10 cellular contexts compared by ENCODE assay signal in the genomic region with DNA sequence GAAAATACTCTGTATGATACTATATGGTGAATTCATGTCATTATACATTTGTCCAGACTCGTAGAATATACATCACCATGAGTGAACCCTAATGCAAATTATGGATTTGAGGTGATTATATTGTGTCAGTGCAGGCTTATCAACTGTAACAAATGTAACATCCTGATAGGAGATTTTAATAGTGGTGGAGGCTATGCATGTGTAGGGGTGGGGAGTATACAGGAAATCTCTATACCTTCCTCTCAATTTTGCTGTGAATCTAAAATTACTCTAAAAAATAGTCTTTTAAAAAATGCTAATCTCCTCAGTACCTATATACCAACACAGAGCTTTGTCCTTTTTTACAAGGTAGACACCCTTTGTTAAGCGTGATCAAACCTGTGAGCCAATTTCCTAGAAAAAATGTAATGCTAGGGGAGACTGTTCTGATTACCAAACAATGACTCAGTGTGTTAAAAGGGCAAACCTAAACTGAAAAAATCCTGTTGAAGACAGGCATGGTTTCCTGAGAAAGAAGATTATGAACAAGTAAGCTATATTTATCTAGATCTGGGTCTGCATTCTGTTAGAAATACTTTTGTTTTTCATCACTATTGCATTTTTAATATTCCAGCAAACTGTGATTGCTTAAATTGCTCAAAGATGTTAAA.
A peak's percentile ranks its signal among the peaks of the same experiment; 100 is the strongest.
DNase-seq lines count a peak whose midpoint lies in the region; ATAC-seq, FAIRE-seq and TF ChIP-seq lines count a peak whose summit lies in the region.
"Had no signal": no experiment of that assay in that cellular context is flagged by ENCODE, and none has a peak within 500 bp of the region (broad histone marks: within the 10 kb centered on the region; RNA-seq: fewer than 3 reads in every experiment).

No MANE protein-coding gene starts in this region.

- ATAC-seq in activated CD8-positive, alpha-beta T cell treated with anti-CD3 and anti-CD28 coated beads for 36 hours, result peak; percentile 90
- ATAC-seq in foreskin keratinocyte, result peak; percentile 94
- ATAC-seq in upper lobe of right lung, result no peak

- H3K27ac ChIP-seq in foreskin keratinocyte, result no peak overlapping the region
- no peak overlapping the region for H3K27ac ChIP-seq in upper lobe of right lung
- H3K27ac ChIP-seq: lower lobe of right lung had no signal

- CTCF ChIA-PET in activated CD8-positive, alpha-beta T cell treated with anti-CD3 and anti-CD28 coated beads for 36 hours (lab: Charles Lee), result no interaction called here

- no peak overlapping the region for H3K4me3 Mint-ChIP-seq in activated CD8-positive, alpha-beta T cell treated with anti-CD3 and anti-CD28 coated beads for 36 hours

- H3K36me3 ChIP-seq in upper lobe of right lung, result no peaks in the 10 kb centered on the region
- H3K36me3 ChIP-seq: lower lobe of right lung had no signal

- peaks cover 27% of the 10 kb centered on the region for H3K4me1 ChIP-seq in foreskin keratinocyte
- H3K4me1 ChIP-seq in upper lobe of right lung, result peaks cover 12% of the 10 kb centered on the region

- H3K27ac Mint-ChIP-seq in activated CD8-positive, alpha-beta T cell treated with anti-CD3 and anti-CD28 coated beads for 36 hours, result peak overlapping the region; percentile 51

- H3K9me3 ChIP-seq in upper lobe of right lung, result no peaks in the 10 kb centered on the region
- H3K9me3 ChIP-seq: lower lobe of right lung had no signal

- H3K27me3 ChIP-seq in foreskin keratinocyte (no peaks in the 10 kb centered on the region), upper lobe of right lung (no peaks in the 10 kb centered on the region)

- H3K36me3 Mint-ChIP-seq in activated CD8-positive, alpha-beta T cell treated with anti-CD3 and anti-CD28 coated beads for 36 hours (ENCODE audit: low read depth), result no peaks in the 10 kb centered on the region

- peaks cover 28% of the 10 kb centered on the region for H3K4me1 Mint-ChIP-seq in activated CD8-positive, alpha-beta T cell treated with anti-CD3 and anti-CD28 coated beads for 36 hours (ENCODE audit: low read depth)

- H3K4me3 ChIP-seq in upper lobe of right lung, result no peak overlapping the region
- H3K4me3 ChIP-seq: lower lobe of right lung had no signal

- H3K27me3 Mint-ChIP-seq in activated CD8-positive, alpha-beta T cell treated with anti-CD3 and anti-CD28 coated beads for 36 hours, result peaks cover 6% of the 10 kb centered on the region

- peak; percentile 95 for FAIRE-seq in H54 (lab: Jason Lieb, UNC)

- no peak for TF ChIP-seq CTCF in activated CD8-positive, alpha-beta T cell treated with anti-CD3 and anti-CD28 coated beads for 36 hours (IDR thresholded peaks at IDR 0.05)
- TF ChIP-seq CTCF in foreskin keratinocyte (conservative IDR thresholded peaks at IDR 0.05) (no peak), upper lobe of right lung (IDR thresholded peaks at IDR 0.05) (no peak)

- no peaks in the 10 kb centered on the region for H3K9me3 Mint-ChIP-seq in activated CD8-positive, alpha-beta T cell treated with anti-CD3 and anti-CD28 coated beads for 36 hours

- DNase-seq in AG08395 (ENCODE audit: low spot score) (peak; percentile 69), H54 (ENCODE audit: insufficient read length, low spot score) (peak; percentile 7), foreskin keratinocyte (peak; percentile 72 to 88), NCI-H1694 treated with DMSO at 0.1 percent for 48 hours (lab: John Stamatoyannopoulos, UW) (no peak), upper lobe of right lung (no peak)
- DNase-seq in activated CD8-positive, alpha-beta T cell treated with anti-CD3 and anti-CD28 coated beads for 36 hours, result no peak
- DNase-seq in stimulated activated CD4-positive, alpha-beta T cell treated with anti-CD3 and anti-CD28 coated beads, Interleukin-15, amount 100 ng/mL, for 24 hours, result no peak
- DNase-seq in activated effector memory CD4-positive, alpha-beta T cell treated with Interleukin-2 at 50 U/mL for 16 hours, result no peak
- DNase-seq: lower lobe of right lung, substantia nigra had no signal

- intact Hi-C loops in activated CD8-positive, alpha-beta T cell treated with anti-CD3 and anti-CD28 coated beads for 36 hours (cut with micrococcal nuclease), result loop anchor here (2.0 kb wide), 2 partner anchors 19 to 43 kb away; no protein-coding TSS in a partner anchor
- intact Hi-C loops in upper lobe of right lung (cut with DNase I), result no loop called here

- TF ChIP-seq POLR2A in H54 (IDR thresholded peaks at IDR 0.05; ENCODE audit: low read depth, low read length), result no peak

- POLR2A ChIA-PET in activated CD8-positive, alpha-beta T cell treated with anti-CD3 and anti-CD28 coated beads for 36 hours (lab: Charles Lee), result no interaction called here

Comparison
In these comparisons a context has a peak if more than half of its experiments do, and no peak if none do; other contexts are left out.
1. DNase-seq: peak in AG08395 (single experiment), H54 (single experiment) and foreskin keratinocyte (2 of 2); none in activated CD8-positive, alpha-beta T cell treated with anti-CD3 and anti-CD28 coated beads for 36 hours (single experiment), stimulated activated CD4-positive, alpha-beta T cell treated with anti-CD3 and anti-CD28 coated beads, Interleukin-15, amount 100 ng/mL, for 24 hours (single experiment), NCI-H1694 treated with DMSO at 0.1 percent for 48 hours (single experiment), activated effector memory CD4-positive, alpha-beta T cell treated with Interleukin-2 at 50 U/mL for 16 hours (single experiment) and upper lobe of right lung (single experiment).